Comparison of ENCODE assay signal across 20 cellular contexts in the genomic region with DNA sequence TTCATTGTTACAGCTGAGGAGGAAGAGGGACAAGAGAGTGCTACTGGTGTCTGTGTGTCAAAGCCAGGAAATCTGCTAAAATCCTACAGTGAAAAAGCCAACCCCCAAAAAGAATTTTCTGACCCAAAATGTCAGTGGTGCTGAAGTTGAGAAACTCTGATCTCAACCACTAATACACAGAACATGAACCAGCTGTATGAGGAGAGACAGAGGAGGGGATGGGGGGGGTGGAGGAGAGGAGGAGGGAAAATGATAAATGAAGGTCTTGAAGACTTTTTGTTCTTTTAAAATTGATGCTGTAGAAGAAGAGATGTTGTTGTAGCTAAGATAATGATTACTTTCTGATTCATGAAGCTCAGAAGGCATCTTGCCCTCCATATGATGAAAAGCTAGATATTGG.
"Had no signal": no experiment of that assay in that cellular context is flagged by ENCODE, and none has a peak within 500 bp of the region (broad histone marks: within the 10 kb centered on the region; RNA-seq: fewer than 3 reads in every experiment).

No MANE protein-coding gene starts in this region.

- H3K4me1 Mint-ChIP-seq: naive B cell; stimulated activated memory B cell treated with anti-CD40 and anti-IgM and Interleukin-4, amounts not matched to agents 10 μg/mL and 1 μg/mL and 100 μg/mL, for 72 hours had no signal

- H3K4me3 ChIP-seq: coronary artery, left lung, mucosa of descending colon, prostate gland, right atrium auricular region, testis, tibial artery had no signal

- H3K9me3 ChIP-seq: left lung, mucosa of descending colon, prostate gland, right atrium auricular region, testis, tibial artery had no signal

- H3K4me3 Mint-ChIP-seq: mesothelial cell of epicardium; naive B cell; natural killer cell treated with Interleukin-12 subunit alpha and Interleukin-12 subunit beta and Interleukin-15 and Interleukin-18, amount 100 ng/mL, for 72 hours; stimulated activated memory B cell treated with anti-CD40 and anti-IgM and Interleukin-4, amounts not matched to agents 10 μg/mL and 1 μg/mL and 100 μg/mL, for 72 hours; type B pancreatic cell had no signal

- ATAC-seq: left lung; mucosa of descending colon; natural killer cell treated with Interleukin-12 subunit alpha and Interleukin-12 subunit beta and Interleukin-15 and Interleukin-18, amount 100 ng/mL, for 72 hours; sciatic nerve; stimulated activated memory B cell treated with anti-CD40 and anti-IgM and Interleukin-4, amounts not matched to agents 10 μg/mL and 1 μg/mL and 100 μg/mL, for 72 hours; stimulated activated naive CD8-positive, alpha-beta T cell treated with anti-CD3 and anti-CD28 coated beads, Interleukin-15, Interleukin-2, amounts not matched to agents 100 U/mL and 50 U/mL, for 24 hours had no signal

- H3K4me1 ChIP-seq: prostate gland, testis, tibial artery had no signal

- H3K27ac ChIP-seq: coronary artery, left lung, prostate gland, right atrium auricular region, testis, tibial artery had no signal

- H3K27me3 Mint-ChIP-seq: naive B cell; natural killer cell treated with Interleukin-12 subunit alpha and Interleukin-12 subunit beta and Interleukin-15 and Interleukin-18, amount 100 ng/mL, for 72 hours; stimulated activated memory B cell treated with anti-CD40 and anti-IgM and Interleukin-4, amounts not matched to agents 10 μg/mL and 1 μg/mL and 100 μg/mL, for 72 hours; type B pancreatic cell had no signal

- DNase-seq: dermis blood vessel endothelial cell; effector memory CD4-positive, alpha-beta T cell; left lung; mesenchymal stem cell; mucosa of descending colon; naive B cell; stimulated activated CD4-positive, alpha-beta T cell treated with anti-CD3 and anti-CD28 coated beads, Interleukin-2, amount 100 ng/mL, for 24 hours; stimulated activated CD4-positive, alpha-beta T cell treated with anti-CD3 and anti-CD28 coated beads, Interleukin-4, amount 100 ng/mL, for 4 hours; stimulated activated naive CD8-positive, alpha-beta T cell treated with anti-CD3 and anti-CD28 coated beads, Interleukin-15, Interleukin-2, amounts not matched to agents 100 U/mL and 50 U/mL, for 24 hours; substantia nigra; testis; tibial artery had no signal

- H3K36me3 ChIP-seq: prostate gland, right atrium auricular region had no signal

- H3K27me3 ChIP-seq: left lung, right atrium auricular region, testis, tibial artery had no signal

- H3K9me3 Mint-ChIP-seq: natural killer cell treated with Interleukin-12 subunit alpha and Interleukin-12 subunit beta and Interleukin-15 and Interleukin-18, amount 100 ng/mL, for 72 hours; stimulated activated memory B cell treated with anti-CD40 and anti-IgM and Interleukin-4, amounts not matched to agents 10 μg/mL and 1 μg/mL and 100 μg/mL, for 72 hours; type B pancreatic cell had no signal

- H3K27ac Mint-ChIP-seq: mesothelial cell of epicardium; naive B cell; natural killer cell treated with Interleukin-12 subunit alpha and Interleukin-12 subunit beta and Interleukin-15 and Interleukin-18, amount 100 ng/mL, for 72 hours; stimulated activated memory B cell treated with anti-CD40 and anti-IgM and Interleukin-4, amounts not matched to agents 10 μg/mL and 1 μg/mL and 100 μg/mL, for 72 hours; type B pancreatic cell had no signal
